Comparison of ENCODE assay signal across 8 cellular contexts in the genomic region with DNA sequence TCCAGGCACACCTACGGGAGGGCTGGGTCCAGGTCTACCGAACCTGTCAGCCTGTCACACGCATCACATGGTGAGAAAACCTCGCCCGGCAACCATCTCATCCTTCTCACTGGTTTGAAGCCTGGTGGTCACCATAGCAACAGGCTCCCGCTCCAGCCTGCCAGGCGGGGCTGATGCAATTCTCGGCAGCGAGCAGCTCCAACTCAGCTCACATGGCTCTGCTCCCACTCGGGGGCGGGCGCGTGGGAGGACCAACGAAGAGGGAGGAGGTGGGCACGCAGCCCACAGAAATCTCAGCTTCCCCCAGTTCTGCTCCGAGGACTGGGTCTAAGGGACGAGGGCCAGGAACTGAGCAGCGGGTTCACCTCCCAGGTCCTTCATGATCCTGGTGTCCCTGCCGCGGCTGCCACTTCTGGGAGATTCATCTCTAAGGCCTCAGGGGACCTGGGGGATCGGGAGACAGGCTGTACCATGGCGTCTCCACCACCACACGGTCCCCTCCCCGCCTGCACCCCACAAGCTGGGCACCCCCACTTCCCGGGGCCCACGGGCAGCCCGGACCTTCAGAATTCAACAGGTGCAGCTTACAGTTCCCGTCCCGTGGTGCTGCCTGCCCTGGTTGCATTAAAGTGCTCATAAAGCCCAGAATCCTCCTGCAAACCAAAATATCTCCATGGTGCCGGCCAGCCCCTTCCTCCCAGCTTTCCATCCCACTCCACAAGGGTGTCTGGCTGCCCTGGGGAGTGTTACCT. TPM values are rescaled to one million over a fixed set of nuclear protein-coding genes. Genes with fewer than 3 reads are reported as not detected.
DNase-seq lines count a peak whose midpoint lies in the region; ATAC-seq and TF ChIP-seq lines count a peak whose summit lies in the region.

No MANE protein-coding gene starts in this region.

- intact Hi-C loops in Caco-2 (cut with micrococcal nuclease; ENCODE audit: unreplicated experiment), result no loop called here
- intact Hi-C loops in ascending aorta (cut with DNase I), result no loop called here
- intact Hi-C loops in esophagus muscularis mucosa (cut with DNase I), result no loop called here
- intact Hi-C loops in vagina (cut with DNase I), result no loop called here

- H3K27ac ChIP-seq in ascending aorta (peak overlapping the region; percentile 22 to 38), esophagus muscularis mucosa (replicated peaks in 1 of 4) (no peak overlapping the region), vagina (no peak overlapping the region)

- POLR2A ChIA-PET in Caco-2 (lab: Charles Lee), result no interaction called here

- no peaks in the 10 kb centered on the region for H3K27me3 ChIP-seq in Caco-2 (replicated peaks; ENCODE audit: control insufficient read depth, insufficient read depth, low read length)
- no peaks in the 10 kb centered on the region for H3K27me3 ChIP-seq in ascending aorta
- no peaks in the 10 kb centered on the region for H3K27me3 ChIP-seq in esophagus muscularis mucosa
- H3K27me3 ChIP-seq in vagina, result no peaks in the 10 kb centered on the region

- TF ChIP-seq POLR2A in esophagus muscularis mucosa (IDR thresholded peaks at IDR 0.05; ENCODE audit: low read depth) (no peak), vagina (IDR thresholded peaks at IDR 0.05) (no peak)

- H3K4me1 ChIP-seq in Caco-2 (no peaks in the 10 kb centered on the region), ascending aorta (peaks cover 0 to 8% of the 10 kb centered on the region in 2 donors), esophagus muscularis mucosa (peaks cover 7 to 27% (median 11%) of the 10 kb centered on the region in 4 donors), vagina (peaks cover 18% of the 10 kb centered on the region)

- H3K27ac Mint-ChIP-seq in Caco-2 (ENCODE audit: unreplicated experiment), result no peak overlapping the region

- no TSS peak for BruUV-seq in Caco-2 (replicated peaks; lab: Mats Ljungman, UMichigan)

- DNase-seq in Caco-2 (peak; percentile 41 to 58), MV-4-11 (lab: John Stamatoyannopoulos, UW) (peak; percentile 79), ascending aorta (ENCODE audit: low spot score in 2 of 2) (peak in 1 of 2 donors; percentile 92), islet precursor cell (peak; percentile 81), esophagus muscularis mucosa (ENCODE audit: extremely low spot score) (no peak), SKM-1 treated with dmso at 0.1 percent for 144 hours (lab: John Stamatoyannopoulos, UW; ENCODE audit: unreplicated experiment) (no peak), vagina (ENCODE audit: extremely low spot score in 2 of 2) (no peak)

- no peak for ATAC-seq in GM18858 (IDR thresholded peaks at IDR 0.05; ENCODE audit: unreplicated experiment)

- H3K36me3 ChIP-seq in Caco-2 (ENCODE audit: control insufficient read depth, insufficient read depth, low read length) (no peaks in the 10 kb centered on the region), ascending aorta (peaks cover 6 to 10% of the 10 kb centered on the region in 2 donors), esophagus muscularis mucosa (peaks cover 0 to 35% (median 20%) of the 10 kb centered on the region in 4 donors), vagina (peaks cover 0 to 4% of the 10 kb centered on the region in 2 donors)

- TF ChIP-seq EP300 in esophagus muscularis mucosa (IDR thresholded peaks at IDR 0.05), result no peak

- H3K4me1 Mint-ChIP-seq in Caco-2 (ENCODE audit: low read depth, unreplicated experiment), result no peaks in the 10 kb centered on the region

- H3K4me3 Mint-ChIP-seq in Caco-2 (ENCODE audit: unreplicated experiment), result no peak overlapping the region

- TF ChIP-seq CTCF in Caco-2 (IDR thresholded peaks at IDR 0.05; ENCODE audit: insufficient read depth in 1 of 2, low read depth in 1 of 2, low read length in 1 of 2, severe bottlenecking in 1 of 2, unreplicated experiment in 1 of 2), result no peak
- no peak for TF ChIP-seq CTCF in ascending aorta (IDR thresholded peaks at IDR 0.05)
- TF ChIP-seq CTCF in esophagus muscularis mucosa (IDR thresholded peaks at IDR 0.05), result no peak
- TF ChIP-seq CTCF in vagina (IDR thresholded peaks at IDR 0.05), result no peak

- H3K9me3 Mint-ChIP-seq in Caco-2 (ENCODE audit: unreplicated experiment), result no peaks in the 10 kb centered on the region

- CTCF ChIA-PET in Caco-2 (lab: Charles Lee), result no interaction called here

- H3K9me3 ChIP-seq in Caco-2 (no peaks in the 10 kb centered on the region), ascending aorta (no peaks in the 10 kb centered on the region), esophagus muscularis mucosa (no peaks in the 10 kb centered on the region), vagina (no peaks in the 10 kb centered on the region)

- H3K4me3 ChIP-seq in Caco-2 (ENCODE audit: low read depth, low read length) (no peak overlapping the region), ascending aorta (peak overlapping the region in 1 of 2 donors; percentile 36), esophagus muscularis mucosa (no peak overlapping the region), vagina (no peak overlapping the region)

- WGBS in esophagus muscularis mucosa, result 37% methylated on average over 21 of the region's 30 CpGs

- peaks cover 4% of the 10 kb centered on the region for H3K36me3 Mint-ChIP-seq in Caco-2 (ENCODE audit: insufficient read depth, unreplicated experiment)

- H3K27me3 Mint-ChIP-seq in Caco-2 (ENCODE audit: insufficient read depth, unreplicated experiment), result no peaks in the 10 kb centered on the region

RNA-seq across cellular contexts. Expression of a gene that starts 25.8 kb away (rescaled TPM):
- total RNA-seq in Caco-2 (2022), result 71.3 and 78.3 TPM in 2 replicates
- 184 TPM for total RNA-seq in ascending aorta
- total RNA-seq in esophagus muscularis mucosa, result 100 to 1,000 TPM in 3 of 4 donors, 10 to 100 TPM in 1; 98.4 to 142 (median 114) TPM
- 90.8 TPM for total RNA-seq in vagina

Comparison
In these comparisons a context has a peak if more than half of its experiments do, and no peak if none do; other contexts are left out.
1. DNase-seq: peak in Caco-2 (2 of 2), MV-4-11 (single experiment) and islet precursor cell (single experiment); none in esophagus muscularis mucosa (single experiment), SKM-1 treated with dmso at 0.1 percent for 144 hours (single experiment) and vagina (0 of 2).
2. H3K27ac ChIP-seq: peak in ascending aorta (2 of 2); none in esophagus muscularis mucosa (0 of 4) and vagina (single experiment).